Comparison of ENCODE assay signal across 8 cellular contexts in the genomic region with DNA sequence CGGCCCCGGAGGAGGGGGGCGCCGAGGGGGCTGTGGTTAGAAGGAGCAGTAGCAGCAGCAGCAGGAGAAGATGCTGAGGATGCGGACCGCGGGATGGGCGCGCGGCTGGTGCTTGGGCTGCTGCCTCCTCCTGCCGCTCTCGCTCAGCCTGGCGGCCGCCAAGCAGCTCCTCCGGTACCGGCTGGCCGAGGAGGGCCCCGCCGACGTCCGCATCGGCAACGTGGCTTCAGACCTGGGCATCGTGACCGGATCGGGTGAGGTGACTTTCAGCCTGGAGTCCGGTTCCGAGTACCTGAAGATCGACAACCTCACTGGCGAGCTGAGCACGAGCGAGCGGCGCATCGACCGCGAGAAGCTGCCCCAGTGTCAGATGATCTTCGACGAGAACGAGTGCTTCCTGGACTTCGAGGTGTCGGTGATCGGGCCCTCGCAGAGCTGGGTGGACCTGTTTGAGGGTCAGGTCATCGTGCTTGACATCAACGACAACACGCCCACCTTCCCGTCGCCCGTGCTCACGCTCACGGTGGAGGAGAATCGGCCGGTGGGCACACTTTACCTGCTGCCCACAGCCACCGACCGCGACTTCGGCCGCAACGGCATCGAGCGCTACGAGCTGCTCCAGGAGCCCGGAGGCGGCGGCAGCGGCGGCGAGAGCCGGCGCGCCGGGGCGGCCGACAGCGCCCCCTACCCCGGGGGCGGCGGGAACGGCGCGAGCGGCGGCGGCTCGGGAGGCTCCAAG. TPM values are rescaled to one million over a fixed set of nuclear protein-coding genes. Genes with fewer than 3 reads are reported as not detected.
A peak's percentile ranks its signal among the peaks of the same experiment; 100 is the strongest.
DNase-seq lines count a peak whose midpoint lies in the region; ATAC-seq and TF ChIP-seq lines count a peak whose summit lies in the region.

No MANE protein-coding gene starts in this region.

- peak; percentile 34 to 78 for DNase-seq in left lung
- DNase-seq in tibial artery: peak; percentile 29 to 71
- no peak for DNase-seq in activated effector memory CD4-positive, alpha-beta T cell treated with Interleukin-2 at 50 U/mL for 16 hours

- TF ChIP-seq CTCF in KMS-11 (conservative IDR thresholded peaks at IDR 0.05; ENCODE audit: low read depth, low read length) (no peak), left lung (IDR thresholded peaks at IDR 0.05) (peak in 1 of 2 donors; percentile 14), tibial artery (IDR thresholded peaks at IDR 0.05) (peak; percentile 17 to 67)

- H3K4me3 ChIP-seq in BLaER1 treated with 17β-estradiol and CSF1 and Interleukin-3, amounts not matched to agents 10 nM and 100 nM: peak overlapping the region in 9 of 10 experiments; percentile 27 to 74 (median 64); a peak in 14 of 20 replicates
- H3K4me3 ChIP-seq in KMS-11 (IDR thresholded peaks at IDR 0.05; ENCODE audit: insufficient read depth, low read depth, low read length) (no peak overlapping the region), duodenal mucosa (ENCODE audit: low read depth in 1 of 2, low read length in 2 of 2) (peak overlapping the region; percentile 72 to 83), left lung (peak overlapping the region; percentile 36 to 47), tibial artery (peak overlapping the region; percentile 73 to 76)

- ATAC-seq in left lung (peak; percentile 28), HG03460 (IDR thresholded peaks at IDR 0.05; ENCODE audit: unreplicated experiment) (no peak), HG03139 (IDR thresholded peaks at IDR 0.05; ENCODE audit: unreplicated experiment) (no peak)

- peaks cover 14 to 31% (median 24%) of the 10 kb centered on the region in 10 experiments for H3K4me1 ChIP-seq in BLaER1 treated with 17β-estradiol and CSF1 and Interleukin-3, amounts not matched to agents 10 nM and 100 nM
- no peaks in the 10 kb centered on the region for H3K4me1 ChIP-seq in KMS-11 (ENCODE audit: low read depth, poor library complexity, severe bottlenecking)
- peaks cover 12 to 35% of the 10 kb centered on the region in 2 donors for H3K4me1 ChIP-seq in duodenal mucosa (ENCODE audit: control insufficient read depth in 1 of 2, insufficient read depth in 2 of 2, low read length in 2 of 2)
- H3K4me1 ChIP-seq in left lung: peaks cover 5 to 42% of the 10 kb centered on the region in 2 donors
- H3K4me1 ChIP-seq in tibial artery: peaks cover 0 to 23% (median 0%) of the 10 kb centered on the region in 4 donors

- H3K36me3 ChIP-seq in BLaER1 treated with 17β-estradiol and CSF1 and Interleukin-3, amounts not matched to agents 10 nM and 100 nM: no peaks in the 10 kb centered on the region
- H3K36me3 ChIP-seq in KMS-11 (ENCODE audit: insufficient read depth) (no peaks in the 10 kb centered on the region), duodenal mucosa (ENCODE audit: control insufficient read depth in 1 of 2, insufficient read depth in 2 of 2, low read length in 2 of 2) (no peaks in the 10 kb centered on the region), left lung (no peaks in the 10 kb centered on the region), tibial artery (no peaks in the 10 kb centered on the region)

- H3K4me2 ChIP-seq in BLaER1 treated with 17β-estradiol and CSF1 and Interleukin-3, amounts not matched to agents 10 nM and 100 nM: peak overlapping the region; percentile 91 to 100 (median 98); a peak in 20 of 22 replicates
- peak overlapping the region; percentile 86; the same call in 1 of the 2 replicates for H3K4me2 ChIP-seq in KMS-11

- H3K27ac ChIP-seq in BLaER1 treated with 17β-estradiol and CSF1 and Interleukin-3, amounts not matched to agents 10 nM and 100 nM: no peak overlapping the region
- H3K27ac ChIP-seq in KMS-11 (no peak overlapping the region), duodenal mucosa (ENCODE audit: low read depth, low read length) (no peak overlapping the region), left lung (peak overlapping the region in 1 of 2 donors; percentile 33), tibial artery (peak overlapping the region; percentile 81 to 82)

- peaks cover 0 to 15% (median 6%) of the 10 kb centered on the region in 11 experiments; a peak in 8 of 22 replicates for H4K20me1 ChIP-seq in BLaER1 treated with 17β-estradiol and CSF1 and Interleukin-3, amounts not matched to agents 10 nM and 100 nM
- no peaks in the 10 kb centered on the region for H4K20me1 ChIP-seq in KMS-11 (ENCODE audit: insufficient read depth)

- peaks cover 7 to 22% (median 19%) of the 10 kb centered on the region in 11 experiments; a peak in 18 of 22 replicates for H3K9me3 ChIP-seq in BLaER1 treated with 17β-estradiol and CSF1 and Interleukin-3, amounts not matched to agents 10 nM and 100 nM (replicated peaks in 1 of 11)
- H3K9me3 ChIP-seq in duodenal mucosa (ENCODE audit: control insufficient read depth in 1 of 2, low read length in 2 of 2) (no peaks in the 10 kb centered on the region), left lung (no peaks in the 10 kb centered on the region), tibial artery (no peaks in the 10 kb centered on the region)

- H2AFZ ChIP-seq in KMS-11 (ENCODE audit: low read depth): no peak overlapping the region

- peaks cover 40 to 52% (median 46%) of the 10 kb centered on the region in 11 experiments for H3K27me3 ChIP-seq in BLaER1 treated with 17β-estradiol and CSF1 and Interleukin-3, amounts not matched to agents 10 nM and 100 nM
- no peaks in the 10 kb centered on the region for H3K27me3 ChIP-seq in KMS-11 (ENCODE audit: insufficient read depth, low read depth)
- peaks cover 18 to 36% of the 10 kb centered on the region in 2 donors for H3K27me3 ChIP-seq in duodenal mucosa (ENCODE audit: control insufficient read depth in 1 of 2, insufficient read depth in 2 of 2, low read length in 2 of 2)
- H3K27me3 ChIP-seq in left lung: peaks cover 48 to 77% of the 10 kb centered on the region in 2 donors
- no peaks in the 10 kb centered on the region for H3K27me3 ChIP-seq in tibial artery

- no peak overlapping the region for H3K9ac ChIP-seq in BLaER1 treated with 17β-estradiol and CSF1 and Interleukin-3, amounts not matched to agents 10 nM and 100 nM
- no peak overlapping the region for H3K9ac ChIP-seq in KMS-11
- H3K9ac ChIP-seq in duodenal mucosa (ENCODE audit: low read depth in 1 of 2, low read length in 2 of 2): peak overlapping the region in 1 of 2 donors; percentile 43

- H3K79me2 ChIP-seq in KMS-11 (ENCODE audit: insufficient read depth, low read depth): no peaks in the 10 kb centered on the region

- intact Hi-C loops in left lung (cut with DNase I): no loop called here
- intact Hi-C loops in tibial artery (cut with DNase I; ENCODE audit: low total_unique reads): loop anchor here (10.0 kb wide), 1 partner anchor 353 kb away; no protein-coding TSS in a partner anchor

RNA-seq across cellular contexts. Expression of gene PCDH7, which starts 1.4 kb away (rescaled TPM):
- total RNA-seq in left lung: 10 to 100 TPM in 1 of 2 donors, 1 to 10 TPM in 1; 6.8 to 15.5 TPM

Comparison
In these comparisons a context has a peak if more than half of its experiments do, and no peak if none do; other contexts are left out.
1. H3K27ac ChIP-seq: peak in tibial artery (2 of 2); none in BLaER1 treated with 17β-estradiol and CSF1 and Interleukin-3, amounts not matched to agents 10 nM and 100 nM (0 of 11), KMS-11 (single experiment) and duodenal mucosa (single experiment).